ENCODE assay signal across 33 cellular contexts in genomic region chr5:160757194-160757593, GRCh38.
"Had no signal": no experiment of that assay in that cellular context is flagged by ENCODE, and none has a peak within 500 bp of the region (broad histone marks: within the 10 kb centered on the region; RNA-seq: fewer than 3 reads in every experiment).

No MANE protein-coding gene starts in this region.

- H3K9me3 ChIP-seq: ascending aorta had no signal

- H3K4me3 ChIP-seq: ascending aorta, cardiac muscle cell had no signal

- DNase-seq: activated CD4-positive, alpha-beta memory T cell treated with anti-CD3 and anti-CD28 coated beads, Interleukin-2, amount 10 ng/mL, durations not matched to agents 7 days and 5 days; activated CD4-positive, alpha-beta T cell treated with anti-CD3 and anti-CD28 coated beads for 1 hour; activated CD4-positive, alpha-beta T cell treated with anti-CD3 and anti-CD28 coated beads for 36 hours; activated CD4-positive, alpha-beta T cell treated with anti-CD3 and anti-CD28 coated beads for 48 hours; activated CD4-positive, alpha-beta T cell treated with anti-CD3 and anti-CD28 coated beads, Interleukin-2, amount 10 ng/mL, durations not matched to agents 7 days and 5 days; activated CD4-positive, alpha-beta T cell treated with anti-CD3 and anti-CD28 coated beads, Interleukin-2, amount 50 U/mL, for 48 hours; activated CD4-positive, CD25-positive, alpha-beta regulatory T cell; activated CD8-positive, alpha-beta memory T cell treated with anti-CD3 and anti-CD28 coated beads for 24 hours; activated CD8-positive, alpha-beta memory T cell treated with anti-CD3 and anti-CD28 coated beads, Interleukin-2, amount 10 ng/mL, durations not matched to agents 7 days and 5 days; activated CD8-positive, alpha-beta memory T cell treated with anti-CD3 and anti-CD28 coated beads, Interleukin-2, amount 50 U/mL, for 48 hours; activated CD8-positive, alpha-beta T cell treated with anti-CD3 and anti-CD28 coated beads, Interleukin-2, amount 10 ng/mL, durations not matched to agents 7 days and 5 days; activated effector memory CD4-positive, alpha-beta T cell treated with Interleukin-2 at 50 U/mL for 16 hours; activated gamma-delta T cell; activated naive CD4-positive, alpha-beta T cell treated with anti-CD3 and anti-CD28 coated beads, Interleukin-2, amount 10 ng/mL, durations not matched to agents 7 days and 5 days; activated naive CD4-positive, alpha-beta T cell treated with Interleukin-2 at 50 U/mL for 16 hours; activated naive CD8-positive, alpha-beta T cell treated with anti-CD3 and anti-CD28 coated beads, Interleukin-2, amount 10 ng/mL, durations not matched to agents 7 days and 5 days; activated naive CD8-positive, alpha-beta T cell treated with anti-CD3 and anti-CD28 coated beads, Interleukin-2, amount 50 U/mL, for 24 hours; activated T-cell treated with anti-CD3 and anti-CD28 coated beads, Interleukin-2, amount 50 U/mL, for 24 hours; activated T-cell treated with anti-CD3 and anti-CD28 coated beads, Interleukin-2, amount 50 U/mL, for 48 hours; amygdala; anterior cingulate cortex; caudate nucleus; cerebellar nuclear complex; T-helper 1 cell; T-helper 2 cell; T-helper 9 cell; WERI-Rb-1 had no signal

- ATAC-seq: activated CD4-positive, alpha-beta T cell treated with anti-CD3 and anti-CD28 coated beads for 36 hours; activated CD4-positive, CD25-positive, alpha-beta regulatory T cell treated with anti-CD3 and anti-CD28 coated beads, Interleukin-2, amount 50 U/mL, for 24 hours; activated CD8-positive, alpha-beta memory T cell treated with anti-CD3 and anti-CD28 coated beads, Interleukin-2, amount 10 ng/mL, durations not matched to agents 7 days and 5 days; activated CD8-positive, alpha-beta T cell treated with anti-CD3 and anti-CD28 coated beads, Interleukin-2, amount 10 ng/mL, durations not matched to agents 7 days and 5 days; activated naive CD8-positive, alpha-beta T cell treated with anti-CD3 and anti-CD28 coated beads, Interleukin-2, amount 50 U/mL, for 24 hours; WTC11 had no signal

- FAIRE-seq: bronchial epithelial cell, TTC549 had no signal

- H3K4me1 ChIP-seq: ascending aorta had no signal

- H3K36me3 ChIP-seq: ascending aorta, cardiac muscle cell, WERI-Rb-1 had no signal
